Comparison of ENCODE assay signal across 8 cellular contexts in the genomic region with DNA sequence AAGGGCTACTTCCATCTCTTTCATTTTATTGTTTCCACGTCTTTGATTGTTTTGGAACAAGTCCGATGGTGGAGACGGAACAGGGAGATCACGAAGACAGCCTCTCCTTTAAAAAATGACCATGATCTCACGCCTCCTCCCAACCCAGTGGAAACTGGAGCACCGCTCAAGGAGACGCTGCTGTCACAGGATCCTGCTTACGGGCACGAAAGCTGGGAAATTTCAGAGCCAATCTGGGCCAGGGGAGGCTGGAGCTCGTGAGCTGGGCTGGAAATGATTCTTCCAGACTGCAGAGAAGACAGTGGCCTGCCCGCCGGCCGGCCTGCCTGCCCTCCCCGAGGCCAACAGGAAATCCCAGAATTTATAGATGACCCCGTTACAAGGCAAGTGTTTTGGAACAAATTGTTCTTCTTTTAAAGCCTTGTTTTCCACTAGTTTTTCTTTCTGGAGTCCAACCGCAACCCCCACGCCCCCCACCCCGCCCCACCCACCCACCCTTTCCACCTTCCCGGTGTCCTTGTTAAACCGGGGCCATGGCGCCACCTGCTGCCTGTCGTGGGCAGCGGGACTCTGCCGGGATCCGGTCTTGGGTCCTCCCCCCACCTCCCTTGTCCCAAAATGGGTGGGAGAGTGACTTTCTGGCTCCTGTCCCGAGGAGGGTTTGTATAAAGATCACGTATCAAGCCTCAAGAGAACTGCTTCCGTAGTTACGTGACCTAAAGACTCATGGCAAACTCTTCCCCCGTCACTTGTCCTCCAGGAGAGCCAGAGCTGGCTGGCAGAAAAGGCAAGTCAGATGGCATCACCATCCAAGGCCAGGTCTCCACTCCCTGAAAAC. TPM values are rescaled to one million over a fixed set of nuclear protein-coding genes. Genes with fewer than 3 reads are reported as not detected.
DNase-seq lines count a peak whose midpoint lies in the region; ATAC-seq lines count a peak whose summit lies in the region.

No MANE protein-coding gene starts in this region.

- no peaks in the 10 kb centered on the region for H3K9me3 ChIP-seq in naive thymus-derived CD4-positive, alpha-beta T cell (ENCODE audit: control insufficient read depth in 2 of 3, low read length in 3 of 3)

- no peak overlapping the region for H3K27ac ChIP-seq in naive thymus-derived CD4-positive, alpha-beta T cell (ENCODE audit: low read depth, low read length)

- no peaks in the 10 kb centered on the region for H3K36me3 ChIP-seq in naive thymus-derived CD4-positive, alpha-beta T cell (ENCODE audit: control insufficient read depth in 2 of 3, insufficient read depth in 3 of 3, low read length in 3 of 3)

- no peak overlapping the region for H3K27ac Mint-ChIP-seq in activated T-cell treated with anti-CD3 and anti-CD28 coated beads, Interleukin-2, amount 50 U/mL, for 72 hours
- peak overlapping the region in 1 of 9 donors; percentile 67 for H3K27ac Mint-ChIP-seq in naive thymus-derived CD4-positive, alpha-beta T cell
- H3K27ac Mint-ChIP-seq in stimulated activated effector memory CD8-positive, alpha-beta T cell treated with anti-CD3 and anti-CD28 coated beads, Interleukin-12 subunit alpha, Interleukin-12 subunit beta, amount 100 ng/mL, for 72 hours = no peak overlapping the region

- H3K27me3 Mint-ChIP-seq in activated T-cell treated with anti-CD3 and anti-CD28 coated beads, Interleukin-2, amount 50 U/mL, for 72 hours (ENCODE audit: low read depth) = no peaks in the 10 kb centered on the region
- H3K27me3 Mint-ChIP-seq in naive thymus-derived CD4-positive, alpha-beta T cell = peaks cover 0 to 5% (median 0%) of the 10 kb centered on the region in 5 donors

- no peaks in the 10 kb centered on the region for H3K9me3 Mint-ChIP-seq in activated T-cell treated with anti-CD3 and anti-CD28 coated beads, Interleukin-2, amount 50 U/mL, for 72 hours
- peaks cover 0 to 6% (median 0%) of the 10 kb centered on the region in 11 donors for H3K9me3 Mint-ChIP-seq in naive thymus-derived CD4-positive, alpha-beta T cell
- no peaks in the 10 kb centered on the region for H3K9me3 Mint-ChIP-seq in stimulated activated effector memory CD8-positive, alpha-beta T cell treated with anti-CD3 and anti-CD28 coated beads, Interleukin-12 subunit alpha, Interleukin-12 subunit beta, amount 100 ng/mL, for 72 hours

- H3K4me3 Mint-ChIP-seq in activated T-cell treated with anti-CD3 and anti-CD28 coated beads, Interleukin-2, amount 50 U/mL, for 72 hours = peak overlapping the region in 1 of 2 donors; percentile 52
- H3K4me3 Mint-ChIP-seq in naive thymus-derived CD4-positive, alpha-beta T cell = peak overlapping the region in 4 of 10 donors; percentile 12 to 36 (median 22)
- no peak overlapping the region for H3K4me3 Mint-ChIP-seq in stimulated activated effector memory CD8-positive, alpha-beta T cell treated with anti-CD3 and anti-CD28 coated beads, Interleukin-12 subunit alpha, Interleukin-12 subunit beta, amount 100 ng/mL, for 72 hours

- peaks cover 2 to 17% of the 10 kb centered on the region in 2 donors for H3K4me1 ChIP-seq in naive thymus-derived CD4-positive, alpha-beta T cell (ENCODE audit: control insufficient read depth in 2 of 2, insufficient read depth in 2 of 2, low read length in 2 of 2)

- peak; percentile 54 to 58 for ATAC-seq in activated T-cell treated with anti-CD3 and anti-CD28 coated beads, Interleukin-2, amount 50 U/mL, for 72 hours (replicated peaks in 1 of 2)
- peak; percentile 79 for ATAC-seq in naive thymus-derived CD4-positive, alpha-beta T cell
- ATAC-seq in stimulated activated effector memory CD8-positive, alpha-beta T cell treated with anti-CD3 and anti-CD28 coated beads, Interleukin-12 subunit alpha, Interleukin-12 subunit beta, amount 100 ng/mL, for 72 hours = peak; percentile 63
- no peak for ATAC-seq in HG02852 (IDR thresholded peaks at IDR 0.05; ENCODE audit: unreplicated experiment)

- H3K36me3 Mint-ChIP-seq in activated T-cell treated with anti-CD3 and anti-CD28 coated beads, Interleukin-2, amount 50 U/mL, for 72 hours (ENCODE audit: insufficient read depth in 2 of 2) = no peaks in the 10 kb centered on the region
- peaks cover 0 to 9% (median 0%) of the 10 kb centered on the region in 5 donors for H3K36me3 Mint-ChIP-seq in naive thymus-derived CD4-positive, alpha-beta T cell
- H3K36me3 Mint-ChIP-seq in stimulated activated effector memory CD8-positive, alpha-beta T cell treated with anti-CD3 and anti-CD28 coated beads, Interleukin-12 subunit alpha, Interleukin-12 subunit beta, amount 100 ng/mL, for 72 hours = no peaks in the 10 kb centered on the region

- POLR2A ChIA-PET in naive thymus-derived CD4-positive, alpha-beta T cell (lab: Charles Lee) = interaction anchor here (0.6 kb wide), 1 partner anchor 384 kb away, joined by 3 read pairs; no protein-coding TSS in a partner anchor

- peaks cover 9% of the 10 kb centered on the region for H3K4me1 Mint-ChIP-seq in activated T-cell treated with anti-CD3 and anti-CD28 coated beads, Interleukin-2, amount 50 U/mL, for 72 hours (ENCODE audit: low read depth)
- H3K4me1 Mint-ChIP-seq in naive thymus-derived CD4-positive, alpha-beta T cell = peaks cover 16 to 48% (median 30%) of the 10 kb centered on the region in 7 donors
- H3K4me1 Mint-ChIP-seq in stimulated activated effector memory CD8-positive, alpha-beta T cell treated with anti-CD3 and anti-CD28 coated beads, Interleukin-12 subunit alpha, Interleukin-12 subunit beta, amount 100 ng/mL, for 72 hours = peaks cover 4% of the 10 kb centered on the region

- intact Hi-C loops in naive thymus-derived CD4-positive, alpha-beta T cell (cut with micrococcal nuclease) = loop anchor here (1.0 to 10.0 kb wide), 11 partner anchors 65 to 602 kb away; a partner anchor contains a TSS

- H3K27me3 ChIP-seq in naive thymus-derived CD4-positive, alpha-beta T cell (ENCODE audit: control insufficient read depth in 2 of 2, insufficient read depth in 2 of 2, low read length in 2 of 2) = no peaks in the 10 kb centered on the region

- DNase-seq in NCI-H2081 (lab: John Stamatoyannopoulos, UW) (peak; percentile 11 to 36), NCI-H2081 treated with DMSO at 0.1 percent for 48 hours (lab: John Stamatoyannopoulos, UW) (no peak), NCI-H774 (lab: John Stamatoyannopoulos, UW) (peak; percentile 61), fibroblast of gingiva (ENCODE audit: low read depth) (peak; percentile 88)
- peak; percentile 60 to 70 for DNase-seq in activated T-cell treated with anti-CD3 and anti-CD28 coated beads, Interleukin-2, amount 50 U/mL, for 72 hours
- DNase-seq in naive thymus-derived CD4-positive, alpha-beta T cell = peak; percentile 23 to 61 (median 39)
- DNase-seq in stimulated activated effector memory CD8-positive, alpha-beta T cell treated with anti-CD3 and anti-CD28 coated beads, Interleukin-12 subunit alpha, Interleukin-12 subunit beta, amount 100 ng/mL, for 72 hours (ENCODE audit: low spot score in 2 of 2) = peak; percentile 34 to 66

- no peak overlapping the region for H3K4me3 ChIP-seq in naive thymus-derived CD4-positive, alpha-beta T cell (ENCODE audit: low read length)

- CTCF ChIA-PET in naive thymus-derived CD4-positive, alpha-beta T cell (lab: Charles Lee) = interaction anchor here (0.6 to 1.9 kb wide), 12 partner anchors 10 to 601 kb away, joined by 3 to 10 read pairs (median 3); no protein-coding TSS in a partner anchor

RNA-seq across cellular contexts. Expression of a gene that starts 40.3 kb away (rescaled TPM):
- 1 to 10 TPM; 2.0 to 2.1 TPM for total RNA-seq in activated T-cell treated with anti-CD3 and anti-CD28 coated beads, Interleukin-2, amount 50 U/mL, for 72 hours
- total RNA-seq in naive thymus-derived CD4-positive, alpha-beta T cell = 1 to 10 TPM in 3 of 5 experiments, under 1 TPM in 2; 0.48 to 6.6 (median 1.5) TPM
- polyA plus RNA-seq in naive thymus-derived CD4-positive, alpha-beta T cell = 1 to 10 TPM; 4.4 to 5.9 TPM
